Comparison of ENCODE assay signal across 1 cellular context in genomic region chr16:2009302-2009711, GRCh38.
TF ChIP-seq lines count a peak whose summit lies in the region.

No MANE protein-coding gene starts in this region.

TF ChIP-seq in SK-N-SH, 30 proteins besides CTCF, POLR2A, EP300 and RAD21 (continued from another document):
- TF ChIP-seq MAX (IDR thresholded peaks at IDR 0.05; ENCODE audit: low read depth) (no peak), GABPA (IDR thresholded peaks at IDR 0.05; ENCODE audit: low read depth) (no peak)
